ENCODE assay signal across 23 cellular contexts in the genomic region with DNA sequence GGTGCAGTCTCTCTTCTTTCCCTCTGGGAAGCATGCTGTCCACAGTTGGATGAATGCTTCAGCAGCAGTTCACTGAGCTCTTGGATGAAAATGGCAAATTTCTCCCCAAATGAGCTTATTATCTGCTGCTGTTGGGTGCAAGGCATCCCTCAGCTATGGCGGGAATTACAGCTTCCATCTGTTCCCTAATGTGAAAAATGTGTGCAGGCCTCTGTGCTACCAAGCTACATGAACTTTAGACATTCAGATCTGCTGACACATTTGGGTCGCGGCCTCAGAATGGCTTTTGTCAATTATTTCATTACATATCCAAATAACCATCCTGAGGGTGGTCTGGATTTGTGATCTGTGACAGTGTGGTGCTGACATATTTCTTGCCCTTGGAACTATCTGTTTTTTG.
"Had no signal": no experiment of that assay in that cellular context is flagged by ENCODE, and none has a peak within 500 bp of the region (broad histone marks: within the 10 kb centered on the region; RNA-seq: fewer than 3 reads in every experiment).

No MANE protein-coding gene starts in this region.

- H3K36me3 Mint-ChIP-seq: activated naive CD4-positive, alpha-beta T cell treated with anti-CD3 and anti-CD28 coated beads, Interleukin-2, amount 50 U/mL, for 72 hours; memory B cell; naive thymus-derived CD8-positive, alpha-beta T cell had no signal

- H3K4me3 Mint-ChIP-seq: activated CD4-positive, alpha-beta T cell treated with anti-CD3 and anti-CD28 coated beads, Interleukin-2, amount 10 ng/mL, durations not matched to agents 24 days and 14 days; activated T-cell treated with anti-CD3 and anti-CD28 coated beads, Interleukin-2, amount 50 U/mL, for 72 hours; memory B cell; naive thymus-derived CD8-positive, alpha-beta T cell had no signal

- FAIRE-seq: small intestine had no signal

- H3K4me1 Mint-ChIP-seq: memory B cell had no signal

- H3K27ac ChIP-seq: body of pancreas, colonic mucosa, left ventricle myocardium inferior, transverse colon, vagina had no signal

- H3K4me3 ChIP-seq: body of pancreas, colonic mucosa, left ventricle myocardium inferior, mucosa of descending colon, transverse colon, vagina had no signal

- H3K36me3 ChIP-seq: colonic mucosa, left ventricle myocardium inferior, transverse colon, vagina had no signal

- ATAC-seq: activated naive CD4-positive, alpha-beta T cell treated with anti-CD3 and anti-CD28 coated beads, Interleukin-2, amount 50 U/mL, for 72 hours; activated T-cell treated with anti-CD3 and anti-CD28 coated beads, Interleukin-2, amount 50 U/mL, for 72 hours; body of pancreas; esophagus mucosa; mucosa of descending colon; naive thymus-derived CD8-positive, alpha-beta T cell had no signal

- H3K27me3 Mint-ChIP-seq: activated CD4-positive, alpha-beta T cell treated with anti-CD3 and anti-CD28 coated beads, Interleukin-2, amount 10 ng/mL, durations not matched to agents 24 days and 14 days; naive thymus-derived CD8-positive, alpha-beta T cell had no signal

- H3K27me3 ChIP-seq: body of pancreas, colonic mucosa, transverse colon, vagina had no signal

- H3K9me3 Mint-ChIP-seq: activated naive CD4-positive, alpha-beta T cell treated with anti-CD3 and anti-CD28 coated beads, Interleukin-2, amount 50 U/mL, for 72 hours; activated T-cell treated with anti-CD3 and anti-CD28 coated beads, Interleukin-2, amount 50 U/mL, for 72 hours; memory B cell had no signal

- H3K27ac Mint-ChIP-seq: activated CD4-positive, alpha-beta T cell treated with anti-CD3 and anti-CD28 coated beads, Interleukin-2, amount 10 ng/mL, durations not matched to agents 24 days and 14 days; activated naive CD4-positive, alpha-beta T cell treated with anti-CD3 and anti-CD28 coated beads, Interleukin-2, amount 50 U/mL, for 72 hours; activated T-cell treated with anti-CD3 and anti-CD28 coated beads, Interleukin-2, amount 50 U/mL, for 72 hours; memory B cell; naive thymus-derived CD8-positive, alpha-beta T cell had no signal

- DNase-seq: activated CD4-positive, alpha-beta T cell treated with anti-CD3 and anti-CD28 coated beads, Interleukin-2, amount 10 ng/mL, durations not matched to agents 24 days and 14 days; activated CD4-positive, CD25-positive, alpha-beta regulatory T cell; activated CD8-positive, alpha-beta memory T cell treated with anti-CD3 and anti-CD28 coated beads, Interleukin-2, amount 50 U/mL, for 48 hours; activated gamma-delta T cell; activated T-cell treated with anti-CD3 and anti-CD28 coated beads, Interleukin-2, amount 50 U/mL, for 72 hours; amniotic stem cell; body of pancreas; caudate nucleus; colonic mucosa; glutamatergic neuron; hypothalamus; left ventricle myocardium inferior; mucosa of descending colon; naive thymus-derived CD8-positive, alpha-beta T cell; small intestine; stimulated activated CD4-positive, alpha-beta T cell treated with anti-CD3 and anti-CD28 coated beads, Interleukin-4, amount 100 ng/mL, for 24 hours; stimulated activated naive CD4-positive, alpha-beta T cell treated with Interleukin-2 at 50 U/mL for 16 hours; substantia nigra; transverse colon had no signal

- H3K4me1 ChIP-seq: colonic mucosa, left ventricle myocardium inferior, transverse colon, vagina had no signal

- H3K9me3 ChIP-seq: body of pancreas, colonic mucosa, left ventricle myocardium inferior, mucosa of descending colon, transverse colon, vagina had no signal
